Comparison of ENCODE assay signal across 1 cellular context in the genomic region with DNA sequence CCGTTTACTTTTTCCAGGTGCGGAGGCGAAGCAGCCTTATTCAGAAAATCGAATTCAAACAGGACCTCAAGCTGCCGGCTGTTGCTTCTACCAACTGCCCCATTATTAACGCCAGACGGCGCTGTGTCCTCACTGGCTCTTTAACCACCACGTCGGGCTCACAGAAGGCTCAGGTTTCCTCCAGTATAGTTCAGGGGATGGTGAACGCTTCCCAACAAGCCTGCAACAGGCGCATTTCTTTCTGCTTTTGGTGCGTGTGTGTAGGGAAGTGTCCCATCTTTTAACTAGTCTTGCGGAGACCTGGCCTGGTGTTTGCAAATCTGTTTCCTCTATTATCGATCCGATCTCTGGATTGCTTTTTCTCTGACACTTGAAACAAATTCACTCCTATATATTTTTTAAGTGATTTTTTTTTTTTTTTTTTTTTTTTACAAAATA.
A peak's percentile ranks its signal among the peaks of the same experiment; 100 is the strongest.
TF ChIP-seq lines count a peak whose summit lies in the region.

No MANE protein-coding gene starts in this region.

TF ChIP-seq in HepG2, 621 proteins besides CTCF, POLR2A, EP300 and RAD21 (continued from another document and continues in another):
- TF ChIP-seq HMGXB4 (CRISPR knock-in tag; IDR thresholded peaks at IDR 0.05; ENCODE audit: borderline replicate concordance in 1 of 2, low read depth in 1 of 2), result peak; percentile 23 to 74; a peak in 1 of 4 replicates
- TF ChIP-seq HHEX (CRISPR knock-in tag; IDR thresholded peaks at IDR 0.05), result no peak
- TF ChIP-seq LBX2 (CRISPR knock-in tag; IDR thresholded peaks at IDR 0.05; ENCODE audit: borderline replicate concordance), result no peak
- TF ChIP-seq GATAD1 (CRISPR knock-in tag; IDR thresholded peaks at IDR 0.05), result no peak
- TF ChIP-seq ZNF607 (CRISPR knock-in tag; IDR thresholded peaks at IDR 0.05; ENCODE audit: borderline replicate concordance), result no peak
- TF ChIP-seq ZNF7 (CRISPR knock-in tag; IDR thresholded peaks at IDR 0.05), result no peak
- no peak for TF ChIP-seq ZEB1 (IDR thresholded peaks at IDR 0.05; ENCODE audit: insufficient replicate concordance, low read depth)
- no peak for TF ChIP-seq ZNF326 (CRISPR knock-in tag; IDR thresholded peaks at IDR 0.05; ENCODE audit: borderline replicate concordance)
- TF ChIP-seq MED1 (CRISPR knock-in tag; IDR thresholded peaks at IDR 0.05), result 0 out of 2 replicates have a peak, but pooled peaks have one; percentile 30
- no peak for TF ChIP-seq STAT5B (CRISPR knock-in tag; IDR thresholded peaks at IDR 0.05)
- no peak for TF ChIP-seq HNRNPH1 (optimal IDR thresholded peaks at IDR 0.05; ENCODE audit: low read depth, low read length)
- no peak for TF ChIP-seq ZNF160 (CRISPR knock-in tag; IDR thresholded peaks at IDR 0.05)
- no peak for TF ChIP-seq ARHGAP35 (CRISPR knock-in tag; IDR thresholded peaks at IDR 0.05; ENCODE audit: borderline replicate concordance)
- peak; percentile 92 for TF ChIP-seq SATB2 (CRISPR knock-in tag; IDR thresholded peaks at IDR 0.05)
- no peak for TF ChIP-seq SALL2 (CRISPR knock-in tag; IDR thresholded peaks at IDR 0.05)
- no peak for TF ChIP-seq PHF20 (CRISPR knock-in tag; IDR thresholded peaks at IDR 0.05)
- peak; percentile 27; the same call in 1 of the 2 replicates for TF ChIP-seq THAP11 (CRISPR knock-in tag; IDR thresholded peaks at IDR 0.05)
- TF ChIP-seq CEBPB (IDR thresholded peaks at IDR 0.05; ENCODE audit: borderline replicate concordance, low read depth, low read length), result no peak
- TF ChIP-seq SOX5 (CRISPR knock-in tag; IDR thresholded peaks at IDR 0.05; ENCODE audit: borderline replicate concordance), result no peak
- TF ChIP-seq ZSCAN25 (CRISPR knock-in tag; IDR thresholded peaks at IDR 0.05), result no peak
- TF ChIP-seq, protein P1, sequence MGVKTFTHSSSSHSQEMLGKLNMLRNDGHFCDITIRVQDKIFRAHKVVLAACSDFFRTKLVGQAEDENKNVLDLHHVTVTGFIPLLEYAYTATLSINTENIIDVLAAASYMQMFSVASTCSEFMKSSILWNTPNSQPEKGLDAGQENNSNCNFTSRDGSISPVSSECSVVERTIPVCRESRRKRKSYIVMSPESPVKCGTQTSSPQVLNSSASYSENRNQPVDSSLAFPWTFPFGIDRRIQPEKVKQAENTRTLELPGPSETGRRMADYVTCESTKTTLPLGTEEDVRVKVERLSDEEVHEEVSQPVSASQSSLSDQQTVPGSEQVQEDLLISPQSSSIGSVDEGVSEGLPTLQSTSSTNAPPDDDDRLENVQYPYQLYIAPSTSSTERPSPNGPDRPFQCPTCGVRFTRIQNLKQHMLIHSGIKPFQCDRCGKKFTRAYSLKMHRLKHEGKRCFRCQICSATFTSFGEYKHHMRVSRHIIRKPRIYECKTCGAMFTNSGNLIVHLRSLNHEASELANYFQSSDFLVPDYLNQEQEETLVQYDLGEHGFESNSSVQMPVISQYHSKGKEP (CRISPR knock-in tag; IDR thresholded peaks at IDR 0.05), result no peak
- TF ChIP-seq ZNF589 (CRISPR knock-in tag; conservative IDR thresholded peaks at IDR 0.05), result no peak
- TF ChIP-seq NFYC (CRISPR knock-in tag; IDR thresholded peaks at IDR 0.05), result no peak
- TF ChIP-seq RBM22 (optimal IDR thresholded peaks at IDR 0.05; ENCODE audit: low read length), result no peak
- TF ChIP-seq ZBTB21 (CRISPR knock-in tag; IDR thresholded peaks at IDR 0.05), result no peak
- no peak for TF ChIP-seq KLF6 (CRISPR knock-in tag; IDR thresholded peaks at IDR 0.05)
- TF ChIP-seq, protein P2, sequence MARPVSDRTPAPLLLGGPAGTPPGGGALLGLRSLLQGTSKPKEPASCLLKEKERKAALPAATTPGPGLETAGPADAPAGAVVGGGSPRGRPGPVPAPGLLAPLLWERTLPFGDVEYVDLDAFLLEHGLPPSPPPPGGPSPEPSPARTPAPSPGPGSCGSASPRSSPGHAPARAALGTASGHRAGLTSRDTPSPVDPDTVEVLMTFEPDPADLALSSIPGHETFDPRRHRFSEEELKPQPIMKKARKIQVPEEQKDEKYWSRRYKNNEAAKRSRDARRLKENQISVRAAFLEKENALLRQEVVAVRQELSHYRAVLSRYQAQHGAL (CRISPR knock-in tag; IDR thresholded peaks at IDR 0.05; ENCODE audit: not compliant biosample characterization), result no peak
- no peak for TF ChIP-seq ARID2 (CRISPR knock-in tag; IDR thresholded peaks at IDR 0.05; ENCODE audit: borderline replicate concordance)
- no peak for TF ChIP-seq NFE2L1 (CRISPR knock-in tag; IDR thresholded peaks at IDR 0.05; ENCODE audit: borderline replicate concordance)
- 0 out of 2 replicates have a peak, but pooled peaks have one; percentile 41 for TF ChIP-seq SMAD3 (CRISPR knock-in tag; IDR thresholded peaks at IDR 0.05)
- TF ChIP-seq, protein P3, sequence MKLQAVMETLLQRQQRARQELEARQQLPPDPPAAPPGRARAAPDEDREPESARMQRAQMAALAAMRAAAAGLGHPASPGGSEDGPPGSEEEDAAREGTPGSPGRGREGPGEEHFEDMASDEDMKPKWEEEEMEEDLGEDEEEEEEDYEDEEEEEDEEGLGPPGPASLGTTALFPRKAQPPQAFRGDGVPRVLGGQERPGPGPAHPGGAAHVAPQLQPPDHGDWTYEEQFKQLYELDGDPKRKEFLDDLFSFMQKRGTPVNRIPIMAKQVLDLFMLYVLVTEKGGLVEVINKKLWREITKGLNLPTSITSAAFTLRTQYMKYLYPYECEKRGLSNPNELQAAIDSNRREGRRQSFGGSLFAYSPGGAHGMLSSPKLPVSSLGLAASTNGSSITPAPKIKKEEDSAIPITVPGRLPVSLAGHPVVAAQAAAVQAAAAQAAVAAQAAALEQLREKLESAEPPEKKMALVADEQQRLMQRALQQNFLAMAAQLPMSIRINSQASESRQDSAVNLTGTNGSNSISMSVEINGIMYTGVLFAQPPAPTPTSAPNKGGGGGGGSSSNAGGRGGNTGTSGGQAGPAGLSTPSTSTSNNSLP (IDR thresholded peaks at IDR 0.05; ENCODE audit: low read depth, low read length), result no peak
- TF ChIP-seq RARG (CRISPR knock-in tag; IDR thresholded peaks at IDR 0.05; ENCODE audit: low read depth), result no peak
- TF ChIP-seq TRAFD1 (CRISPR knock-in tag; IDR thresholded peaks at IDR 0.05; ENCODE audit: borderline replicate concordance), result no peak
- no peak for TF ChIP-seq FOXA1 (IDR thresholded peaks at IDR 0.05)
- TF ChIP-seq FOXA1 (CRISPR knock-in tag; IDR thresholded peaks at IDR 0.05), result 0 out of 2 replicates have a peak, but pooled peaks have one; percentile 10
- no peak for TF ChIP-seq DR1 (CRISPR knock-in tag; IDR thresholded peaks at IDR 0.05)
- 0 out of 2 replicates have a peak, but pooled peaks have one; percentile 40 for TF ChIP-seq ZNF614 (CRISPR knock-in tag; IDR thresholded peaks at IDR 0.05; ENCODE audit: borderline replicate concordance)
- TF ChIP-seq RFXAP (CRISPR knock-in tag; IDR thresholded peaks at IDR 0.05; ENCODE audit: borderline replicate concordance), result 0 out of 2 replicates have a peak, but pooled peaks have one; percentile 25
- no peak for TF ChIP-seq AHDC1 (CRISPR knock-in tag; IDR thresholded peaks at IDR 0.05; ENCODE audit: borderline replicate concordance)
- no peak for TF ChIP-seq BATF2 (CRISPR knock-in tag; IDR thresholded peaks at IDR 0.05)
- no peak for TF ChIP-seq FOXC1 (CRISPR knock-in tag; IDR thresholded peaks at IDR 0.05; ENCODE audit: borderline replicate concordance)
- TF ChIP-seq SOX6 (IDR thresholded peaks at IDR 0.05), result no peak
- no peak for TF ChIP-seq SOX6 (CRISPR knock-in tag; IDR thresholded peaks at IDR 0.05)
- TF ChIP-seq EED (CRISPR knock-in tag; IDR thresholded peaks at IDR 0.05), result no peak
- no peak for TF ChIP-seq MZF1 (CRISPR knock-in tag; IDR thresholded peaks at IDR 0.05; ENCODE audit: borderline replicate concordance)
- TF ChIP-seq CCDC6 (CRISPR knock-in tag; IDR thresholded peaks at IDR 0.05), result no peak
- TF ChIP-seq ZNF703 (CRISPR knock-in tag; IDR thresholded peaks at IDR 0.05; ENCODE audit: borderline replicate concordance), result no peak
- TF ChIP-seq, protein P4, sequence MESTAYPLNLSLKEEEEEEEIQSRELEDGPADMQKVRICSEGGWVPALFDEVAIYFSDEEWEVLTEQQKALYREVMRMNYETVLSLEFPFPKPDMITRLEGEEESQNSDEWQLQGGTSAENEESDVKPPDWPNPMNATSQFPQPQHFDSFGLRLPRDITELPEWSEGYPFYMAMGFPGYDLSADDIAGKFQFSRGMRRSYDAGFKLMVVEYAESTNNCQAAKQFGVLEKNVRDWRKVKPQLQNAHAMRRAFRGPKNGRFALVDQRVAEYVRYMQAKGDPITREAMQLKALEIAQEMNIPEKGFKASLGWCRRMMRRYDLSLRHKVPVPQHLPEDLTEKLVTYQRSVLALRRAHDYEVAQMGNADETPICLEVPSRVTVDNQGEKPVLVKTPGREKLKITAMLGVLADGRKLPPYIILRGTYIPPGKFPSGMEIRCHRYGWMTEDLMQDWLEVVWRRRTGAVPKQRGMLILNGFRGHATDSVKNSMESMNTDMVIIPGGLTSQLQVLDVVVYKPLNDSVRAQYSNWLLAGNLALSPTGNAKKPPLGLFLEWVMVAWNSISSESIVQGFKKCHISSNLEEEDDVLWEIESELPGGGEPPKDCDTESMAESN (CRISPR knock-in tag; conservative IDR thresholded peaks at IDR 0.05), result no peak
- TF ChIP-seq ZSCAN9 (CRISPR knock-in tag; IDR thresholded peaks at IDR 0.05; ENCODE audit: borderline replicate concordance), result no peak
